ENCODE assay signal across 1 cellular context in genomic region chr1:42035830-42036604, GRCh38.
A peak's percentile ranks its signal among the peaks of the same experiment; 100 is the strongest.
TF ChIP-seq lines count a peak whose summit lies in the region.

No MANE protein-coding gene starts in this region.

TF ChIP-seq in HepG2, 621 proteins besides CTCF, POLR2A, EP300 and RAD21 (continued from another document and continues in another):
- TF ChIP-seq MZF1 (CRISPR knock-in tag; IDR thresholded peaks at IDR 0.05; ENCODE audit: borderline replicate concordance) = no peak
- TF ChIP-seq ZNF577 (CRISPR knock-in tag; IDR thresholded peaks at IDR 0.05; ENCODE audit: borderline replicate concordance, low read depth) = no peak
- no peak for TF ChIP-seq NCOA1 (CRISPR knock-in tag; IDR thresholded peaks at IDR 0.05)
- TF ChIP-seq PHF8 (CRISPR knock-in tag; IDR thresholded peaks at IDR 0.05) = peak; percentile 20; the same call in 1 of the 2 replicates
- TF ChIP-seq EED (CRISPR knock-in tag; IDR thresholded peaks at IDR 0.05) = no peak
- TF ChIP-seq AKAP8 (CRISPR knock-in tag; IDR thresholded peaks at IDR 0.05) = no peak
- TF ChIP-seq, protein P1, sequence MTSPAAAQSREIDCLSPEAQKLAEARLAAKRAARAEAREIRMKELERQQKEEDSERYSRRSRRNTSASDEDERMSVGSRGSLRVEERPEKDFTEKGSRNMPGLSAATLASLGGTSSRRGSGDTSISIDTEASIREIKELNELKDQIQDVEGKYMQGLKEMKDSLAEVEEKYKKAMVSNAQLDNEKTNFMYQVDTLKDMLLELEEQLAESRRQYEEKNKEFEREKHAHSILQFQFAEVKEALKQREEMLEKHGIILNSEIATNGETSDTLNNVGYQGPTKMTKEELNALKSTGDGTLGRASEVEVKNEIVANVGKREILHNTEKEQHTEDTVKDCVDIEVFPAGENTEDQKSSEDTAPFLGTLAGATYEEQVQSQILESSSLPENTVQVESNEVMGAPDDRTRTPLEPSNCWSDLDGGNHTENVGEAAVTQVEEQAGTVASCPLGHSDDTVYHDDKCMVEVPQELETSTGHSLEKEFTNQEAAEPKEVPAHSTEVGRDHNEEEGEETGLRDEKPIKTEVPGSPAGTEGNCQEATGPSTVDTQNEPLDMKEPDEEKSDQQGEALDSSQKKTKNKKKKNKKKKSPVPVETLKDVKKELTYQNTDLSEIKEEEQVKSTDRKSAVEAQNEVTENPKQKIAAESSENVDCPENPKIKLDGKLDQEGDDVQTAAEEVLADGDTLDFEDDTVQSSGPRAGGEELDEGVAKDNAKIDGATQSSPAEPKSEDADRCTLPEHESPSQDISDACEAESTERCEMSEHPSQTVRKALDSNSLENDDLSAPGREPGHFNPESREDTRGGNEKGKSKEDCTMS (CRISPR knock-in tag; conservative IDR thresholded peaks at IDR 0.05) = no peak
- no peak for TF ChIP-seq PRMT3 (CRISPR knock-in tag; IDR thresholded peaks at IDR 0.05; ENCODE audit: borderline replicate concordance, low read depth)
- TF ChIP-seq MEIS2 (CRISPR knock-in tag; IDR thresholded peaks at IDR 0.05) = no peak
- TF ChIP-seq TEAD2 (CRISPR knock-in tag; IDR thresholded peaks at IDR 0.05) = no peak
- no peak for TF ChIP-seq SRSF1 (optimal IDR thresholded peaks at IDR 0.05; ENCODE audit: low read depth, low read length)
- TF ChIP-seq HES4 (CRISPR knock-in tag; IDR thresholded peaks at IDR 0.05; ENCODE audit: borderline replicate concordance) = no peak
- TF ChIP-seq ZFP36L1 (CRISPR knock-in tag; IDR thresholded peaks at IDR 0.05) = no peak
- no peak for TF ChIP-seq ASH2L (IDR thresholded peaks at IDR 0.05; ENCODE audit: insufficient read length, low read depth, low read length)
- TF ChIP-seq ZNF383 (CRISPR knock-in tag; IDR thresholded peaks at IDR 0.05; ENCODE audit: borderline replicate concordance) = no peak
- no peak for TF ChIP-seq NR2F1 (CRISPR knock-in tag; IDR thresholded peaks at IDR 0.05)
- TF ChIP-seq ZNF225 (CRISPR knock-in tag; IDR thresholded peaks at IDR 0.05) = no peak
- no peak for TF ChIP-seq AFF4 (CRISPR knock-in tag; IDR thresholded peaks at IDR 0.05)
- TF ChIP-seq PHB2 (IDR thresholded peaks at IDR 0.05; ENCODE audit: partially characterized antibody) = no peak
- no peak for TF ChIP-seq SMAD1 (CRISPR knock-in tag; IDR thresholded peaks at IDR 0.05; ENCODE audit: borderline replicate concordance, low read depth)
- TF ChIP-seq ZFP62 (CRISPR knock-in tag; IDR thresholded peaks at IDR 0.05) = no peak
- TF ChIP-seq ZNF720 (CRISPR knock-in tag; IDR thresholded peaks at IDR 0.05) = no peak
- TF ChIP-seq MNT (IDR thresholded peaks at IDR 0.05) = no peak
- TF ChIP-seq ARHGAP35 (CRISPR knock-in tag; IDR thresholded peaks at IDR 0.05; ENCODE audit: borderline replicate concordance) = no peak
- no peak for TF ChIP-seq PATZ1 (CRISPR knock-in tag; IDR thresholded peaks at IDR 0.05)
- TF ChIP-seq STAT5B (CRISPR knock-in tag; IDR thresholded peaks at IDR 0.05) = no peak
- TF ChIP-seq, protein P2, sequence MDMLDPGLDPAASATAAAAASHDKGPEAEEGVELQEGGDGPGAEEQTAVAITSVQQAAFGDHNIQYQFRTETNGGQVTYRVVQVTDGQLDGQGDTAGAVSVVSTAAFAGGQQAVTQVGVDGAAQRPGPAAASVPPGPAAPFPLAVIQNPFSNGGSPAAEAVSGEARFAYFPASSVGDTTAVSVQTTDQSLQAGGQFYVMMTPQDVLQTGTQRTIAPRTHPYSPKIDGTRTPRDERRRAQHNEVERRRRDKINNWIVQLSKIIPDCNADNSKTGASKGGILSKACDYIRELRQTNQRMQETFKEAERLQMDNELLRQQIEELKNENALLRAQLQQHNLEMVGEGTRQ (IDR thresholded peaks at IDR 0.05; ENCODE audit: low read depth, low read length) = no peak
- TF ChIP-seq, protein P2 (CRISPR knock-in tag; IDR thresholded peaks at IDR 0.05; ENCODE audit: borderline replicate concordance) = no peak
- TF ChIP-seq SIN3B (IDR thresholded peaks at IDR 0.05; ENCODE audit: low read length) = no peak
- TF ChIP-seq GABPA (IDR thresholded peaks at IDR 0.05; ENCODE audit: low read depth, low read length) = peak; percentile 34; the same call in 1 of the 2 replicates
- peak; percentile 59; the same call in 1 of the 2 replicates for TF ChIP-seq GABPA (CRISPR knock-in tag; IDR thresholded peaks at IDR 0.05; ENCODE audit: low read depth)
- TF ChIP-seq ZNF207 (IDR thresholded peaks at IDR 0.05; ENCODE audit: borderline replicate concordance) = no peak
- TF ChIP-seq ZNF292 (CRISPR knock-in tag; IDR thresholded peaks at IDR 0.05; ENCODE audit: borderline replicate concordance, low read depth) = no peak
- no peak for TF ChIP-seq FOXA3 (CRISPR knock-in tag; IDR thresholded peaks at IDR 0.05)
- 0 out of 2 replicates have a peak, but pooled peaks have one; percentile 32 for TF ChIP-seq TFDP1 (CRISPR knock-in tag; IDR thresholded peaks at IDR 0.05; ENCODE audit: borderline replicate concordance)
- no peak for TF ChIP-seq ZNF20 (CRISPR knock-in tag; IDR thresholded peaks at IDR 0.05)
- no peak for TF ChIP-seq ZNF749 (CRISPR knock-in tag; IDR thresholded peaks at IDR 0.05; ENCODE audit: borderline replicate concordance)
- no peak for TF ChIP-seq CEBPB (IDR thresholded peaks at IDR 0.05; ENCODE audit: borderline replicate concordance, low read depth, low read length)
- TF ChIP-seq NR1H2 (CRISPR knock-in tag; IDR thresholded peaks at IDR 0.05; ENCODE audit: borderline replicate concordance, low read depth) = no peak
- TF ChIP-seq, protein P3, sequence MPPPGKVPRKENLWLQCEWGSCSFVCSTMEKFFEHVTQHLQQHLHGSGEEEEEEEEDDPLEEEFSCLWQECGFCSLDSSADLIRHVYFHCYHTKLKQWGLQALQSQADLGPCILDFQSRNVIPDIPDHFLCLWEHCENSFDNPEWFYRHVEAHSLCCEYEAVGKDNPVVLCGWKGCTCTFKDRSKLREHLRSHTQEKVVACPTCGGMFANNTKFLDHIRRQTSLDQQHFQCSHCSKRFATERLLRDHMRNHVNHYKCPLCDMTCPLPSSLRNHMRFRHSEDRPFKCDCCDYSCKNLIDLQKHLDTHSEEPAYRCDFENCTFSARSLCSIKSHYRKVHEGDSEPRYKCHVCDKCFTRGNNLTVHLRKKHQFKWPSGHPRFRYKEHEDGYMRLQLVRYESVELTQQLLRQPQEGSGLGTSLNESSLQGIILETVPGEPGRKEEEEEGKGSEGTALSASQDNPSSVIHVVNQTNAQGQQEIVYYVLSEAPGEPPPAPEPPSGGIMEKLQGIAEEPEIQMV (CRISPR knock-in tag; IDR thresholded peaks at IDR 0.05; ENCODE audit: low read depth) = no peak
- no peak for TF ChIP-seq KDM5A (IDR thresholded peaks at IDR 0.05; ENCODE audit: borderline replicate concordance, low read length)
- TF ChIP-seq, protein P4, sequence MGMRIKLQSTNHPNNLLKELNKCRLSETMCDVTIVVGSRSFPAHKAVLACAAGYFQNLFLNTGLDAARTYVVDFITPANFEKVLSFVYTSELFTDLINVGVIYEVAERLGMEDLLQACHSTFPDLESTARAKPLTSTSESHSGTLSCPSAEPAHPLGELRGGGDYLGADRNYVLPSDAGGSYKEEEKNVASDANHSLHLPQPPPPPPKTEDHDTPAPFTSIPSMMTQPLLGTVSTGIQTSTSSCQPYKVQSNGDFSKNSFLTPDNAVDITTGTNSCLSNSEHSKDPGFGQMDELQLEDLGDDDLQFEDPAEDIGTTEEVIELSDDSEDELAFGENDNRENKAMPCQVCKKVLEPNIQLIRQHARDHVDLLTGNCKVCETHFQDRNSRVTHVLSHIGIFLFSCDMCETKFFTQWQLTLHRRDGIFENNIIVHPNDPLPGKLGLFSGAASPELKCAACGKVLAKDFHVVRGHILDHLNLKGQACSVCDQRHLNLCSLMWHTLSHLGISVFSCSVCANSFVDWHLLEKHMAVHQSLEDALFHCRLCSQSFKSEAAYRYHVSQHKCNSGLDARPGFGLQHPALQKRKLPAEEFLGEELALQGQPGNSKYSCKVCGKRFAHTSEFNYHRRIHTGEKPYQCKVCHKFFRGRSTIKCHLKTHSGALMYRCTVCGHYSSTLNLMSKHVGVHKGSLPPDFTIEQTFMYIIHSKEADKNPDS (CRISPR knock-in tag; IDR thresholded peaks at IDR 0.05) = no peak
- TF ChIP-seq CHD4 (IDR thresholded peaks at IDR 0.05; ENCODE audit: borderline replicate concordance, low read length) = no peak
- peak; percentile 91 for TF ChIP-seq RARA (CRISPR knock-in tag; IDR thresholded peaks at IDR 0.05)
- no peak for TF ChIP-seq SMC3 (IDR thresholded peaks at IDR 0.05; ENCODE audit: low read length)
- TF ChIP-seq ZBTB7A (CRISPR knock-in tag; IDR thresholded peaks at IDR 0.05) = no peak
- no peak for TF ChIP-seq ZNF660 (CRISPR knock-in tag; IDR thresholded peaks at IDR 0.05; ENCODE audit: borderline replicate concordance, low read depth)
- no peak for TF ChIP-seq CHD2 (IDR thresholded peaks at IDR 0.05; ENCODE audit: low read depth, low read length)
- TF ChIP-seq, protein P5, sequence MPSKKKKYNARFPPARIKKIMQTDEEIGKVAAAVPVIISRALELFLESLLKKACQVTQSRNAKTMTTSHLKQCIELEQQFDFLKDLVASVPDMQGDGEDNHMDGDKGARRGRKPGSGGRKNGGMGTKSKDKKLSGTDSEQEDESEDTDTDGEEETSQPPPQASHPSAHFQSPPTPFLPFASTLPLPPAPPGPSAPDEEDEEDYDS (CRISPR knock-in tag; IDR thresholded peaks at IDR 0.05) = peak; percentile 52; the same call in 1 of the 2 replicates
- TF ChIP-seq FOSL2 (CRISPR knock-in tag; IDR thresholded peaks at IDR 0.05) = no peak
- no peak for TF ChIP-seq HDAC2 (CRISPR knock-in tag; IDR thresholded peaks at IDR 0.05)
